Comparison of ENCODE assay signal across 27 cellular contexts in genomic region chr5:173554038-173554955, GRCh38.
DNase-seq lines count a peak whose midpoint lies in the region; ATAC-seq and TF ChIP-seq lines count a peak whose summit lies in the region.
"Had no signal": no experiment of that assay in that cellular context is flagged by ENCODE, and none has a peak within 500 bp of the region (broad histone marks: within the 10 kb centered on the region; RNA-seq: fewer than 3 reads in every experiment).

No MANE protein-coding gene starts in this region.

- no peaks in the 10 kb centered on the region for H3K36me3 ChIP-seq in right atrium auricular region
- H3K36me3 ChIP-seq: esophagus squamous epithelium, neutrophil, spleen, tibial nerve had no signal

- no peaks in the 10 kb centered on the region for H3K9me3 ChIP-seq in right atrium auricular region
- H3K9me3 ChIP-seq: esophagus squamous epithelium, neutrophil had no signal

- no peak for TF ChIP-seq CTCF in right atrium auricular region (IDR thresholded peaks at IDR 0.05)
- TF ChIP-seq CTCF in dorsolateral prefrontal cortex (IDR thresholded peaks at IDR 0.05 in 54 of 56, conservative IDR thresholded peaks at IDR 0.05 in 2 of 56; ENCODE audit: low read depth in 1 of 56, partially characterized antibody in 56 of 56), result peak in 41 of 56 donors; percentile 11 to 60 (median 38)
- TF ChIP-seq CTCF in endothelial cell (IDR thresholded peaks at IDR 0.05; ENCODE audit: unreplicated experiment), result no peak

- H3K27me3 Mint-ChIP-seq in endothelial cell (ENCODE audit: unreplicated experiment), result peaks cover 2% of the 10 kb centered on the region

- H3K4me3 ChIP-seq in right atrium auricular region (no peak overlapping the region), dorsolateral prefrontal cortex (peak overlapping the region in 6 of 59 donors; percentile 7 to 47 (median 34))
- H3K4me3 ChIP-seq: PC-9, spleen, tibial nerve had no signal

- intact Hi-C loops in Right ventricle myocardium inferior (cut with DNase I), result no loop called here
- intact Hi-C loops in dorsolateral prefrontal cortex (cut with DNase I), result loop anchor here in 1 of 2 donors (2.0 kb wide), 1 partner anchor 19 kb away; no protein-coding TSS in a partner anchor

- no peak overlapping the region for H3K27ac Mint-ChIP-seq in endothelial cell (ENCODE audit: unreplicated experiment)
- H3K27ac Mint-ChIP-seq: activated CD8-positive, alpha-beta T cell treated with anti-CD3 and anti-CD28 coated beads, Interleukin-2, amount 10 ng/mL, durations not matched to agents 7 days and 5 days; endodermal cell had no signal

- H3K27ac ChIP-seq in right atrium auricular region, result no peak overlapping the region
- peak overlapping the region in 56 of 59 donors; percentile 81 to 100 (median 95) for H3K27ac ChIP-seq in dorsolateral prefrontal cortex
- H3K27ac ChIP-seq: esophagus squamous epithelium, neutrophil, PC-9, spleen had no signal

- H3K9me3 Mint-ChIP-seq in endothelial cell (ENCODE audit: unreplicated experiment), result no peaks in the 10 kb centered on the region

- no peaks in the 10 kb centered on the region for H3K36me3 Mint-ChIP-seq in endothelial cell (ENCODE audit: low read depth, unreplicated experiment)
- H3K36me3 Mint-ChIP-seq: CD8-positive, alpha-beta memory T cell had no signal

- H3K4me1 ChIP-seq in right atrium auricular region, result peaks cover 0 to 4% of the 10 kb centered on the region in 2 donors

- ATAC-seq in Right ventricle myocardium inferior (peak; percentile 68), HG03439 (IDR thresholded peaks at IDR 0.05; ENCODE audit: unreplicated experiment) (no peak)
- ATAC-seq: activated CD8-positive, alpha-beta T cell treated with anti-CD3 and anti-CD28 coated beads, Interleukin-2, amount 10 ng/mL, durations not matched to agents 7 days and 5 days had no signal

- H3K27me3 ChIP-seq in right atrium auricular region (no peaks in the 10 kb centered on the region), dorsolateral prefrontal cortex (peaks cover 0 to 10% (median 0%) of the 10 kb centered on the region in 45 donors)
- H3K27me3 ChIP-seq: tibial nerve had no signal

- peaks cover 6% of the 10 kb centered on the region for H3K4me1 Mint-ChIP-seq in endothelial cell (ENCODE audit: unreplicated experiment)
- H3K4me1 Mint-ChIP-seq: CD8-positive, alpha-beta memory T cell had no signal

- DNase-seq in Right ventricle myocardium inferior (ENCODE audit: missing footprints) (no peak), right atrium auricular region (ENCODE audit: low spot score) (no peak), dorsolateral prefrontal cortex (no peak), medulla oblongata (ENCODE audit: extremely low spot score) (peak; percentile 52), T1000 (lab: John Stamatoyannopoulos, UW) (no peak), endothelial cell (ENCODE audit: low spot score) (no peak)
- no peak for DNase-seq in stimulated activated CD4-positive, alpha-beta T cell treated with anti-CD3 and anti-CD28 coated beads, Interleukin-2, amount 100 ng/mL, for 24 hours
- DNase-seq: 8988T; activated CD4-positive, alpha-beta T cell treated with anti-CD3 and anti-CD28 coated beads for 1 hour; activated CD8-positive, alpha-beta T cell treated with anti-CD3 and anti-CD28 coated beads, Interleukin-2, amount 10 ng/mL, durations not matched to agents 7 days and 5 days; activated gamma-delta T cell treated with Interleukin-2 at 50 U/mL for 16 hours; activated T-cell treated with anti-CD3 and anti-CD28 coated beads for 4 hours; AML-193; CD8-positive, alpha-beta memory T cell; cortex of kidney; endodermal cell; esophagus squamous epithelium; Kasumi-1; NCI-H1694; NCI-H510A treated with DMSO at 0.1 percent for 48 hours; PC-9; spleen; stimulated activated CD4-positive, alpha-beta T cell treated with anti-CD3 and anti-CD28 coated beads, Interleukin-4, amount 100 ng/mL, for 24 hours; stimulated activated naive CD4-positive, alpha-beta T cell had no signal

- no peak overlapping the region for H3K4me3 Mint-ChIP-seq in endothelial cell (ENCODE audit: unreplicated experiment)
- H3K4me3 Mint-ChIP-seq: activated CD8-positive, alpha-beta T cell treated with anti-CD3 and anti-CD28 coated beads, Interleukin-2, amount 10 ng/mL, durations not matched to agents 7 days and 5 days; CD8-positive, alpha-beta memory T cell; endodermal cell had no signal

Comparison
In these comparisons a context has a peak if more than half of its experiments do, and no peak if none do; other contexts are left out.
1. H3K27ac ChIP-seq: peak in dorsolateral prefrontal cortex (56 of 59); none in right atrium auricular region (0 of 2).
2. CTCF ChIP-seq: peak in dorsolateral prefrontal cortex (41 of 56); none in right atrium auricular region (0 of 2) and endothelial cell (single experiment).